Comparison of ENCODE assay signal across 33 cellular contexts in genomic region chr22:39680486-39680885, GRCh38.
DNase-seq lines count a peak whose midpoint lies in the region; ATAC-seq, FAIRE-seq and TF ChIP-seq lines count a peak whose summit lies in the region.
"Had no signal": no experiment of that assay in that cellular context is flagged by ENCODE, and none has a peak within 500 bp of the region (broad histone marks: within the 10 kb centered on the region; RNA-seq: fewer than 3 reads in every experiment).

No MANE protein-coding gene starts in this region.

- no peak overlapping the region for H4K8ac ChIP-seq in neuronal stem cell (ENCODE audit: low read depth, low read length)

- H3K4me3 ChIP-seq in HepG2 (replicated peaks in 1 of 3; ENCODE audit: insufficient read depth in 1 of 3, low read depth in 2 of 3, low read length in 3 of 3) (no peak overlapping the region), right lobe of liver (no peak overlapping the region), neuronal stem cell (ENCODE audit: low read length in 2 of 2) (no peak overlapping the region), brain microvascular endothelial cell (ENCODE audit: low read depth, low read length) (no peak overlapping the region)
- H3K4me3 ChIP-seq: A549; BLaER1; BLaER1 treated with 17β-estradiol and CSF1 and Interleukin-3, amounts not matched to agents 10 nM and 100 nM had no signal

- intact Hi-C loops in Right ventricle myocardium inferior (cut with DNase I), result no loop called here
- intact Hi-C loops in left ventricle myocardium superior (cut with micrococcal nuclease), result no loop called here
- intact Hi-C loops in HepG2 (cut with micrococcal nuclease; ENCODE audit: unreplicated experiment), result no loop called here
- intact Hi-C loops in right lobe of liver (cut with DNase I), result no loop called here

- no peak for TF ChIP-seq EP300 in HepG2 (IDR thresholded peaks at IDR 0.05; ENCODE audit: low read depth in 2 of 2, low read length in 2 of 2)
- TF ChIP-seq EP300 in HepG2 (CRISPR knock-in tag; IDR thresholded peaks at IDR 0.05; ENCODE audit: borderline replicate concordance), result no peak

- H4K91ac ChIP-seq in neuronal stem cell (ENCODE audit: low read depth, low read length, poor library complexity), result no peak overlapping the region

- ATAC-seq in Right ventricle myocardium inferior (no peak), left ventricle myocardium superior (no peak), HepG2 (peak; percentile 11; the same call in 2 of the 3 replicates), right lobe of liver (no peak)
- ATAC-seq: A549; CD8-positive, alpha-beta T cell had no signal

- POLR2A ChIA-PET in HepG2 (lab: Yijun Ruan, JAX), result no interaction called here

- TF ChIP-seq POLR2A in HepG2 (IDR thresholded peaks at IDR 0.05; ENCODE audit: insufficient read depth in 1 of 2, low read depth in 2 of 2, low read length in 2 of 2) (no peak), right lobe of liver (IDR thresholded peaks at IDR 0.05) (no peak)

- no peak overlapping the region for H2BK5ac ChIP-seq in neuronal stem cell (ENCODE audit: low read length)

- H3K9ac ChIP-seq in HepG2 (ENCODE audit: insufficient read depth, low read depth, low read length), result no peak overlapping the region
- H3K9ac ChIP-seq in neuronal stem cell (ENCODE audit: low read depth, low read length, poor library complexity), result peak overlapping the region; percentile 44
- H3K9ac ChIP-seq: BLaER1; BLaER1 treated with 17β-estradiol and CSF1 and Interleukin-3, amounts not matched to agents 10 nM and 100 nM had no signal

- H3K4ac ChIP-seq in neuronal stem cell (ENCODE audit: low read length), result no peak overlapping the region

- FAIRE-seq in HepG2 (lab: Jason Lieb, UNC), result no peak
- FAIRE-seq: A204.1, A549, D721Med had no signal

- H3K27me3 ChIP-seq in HepG2 (ENCODE audit: control insufficient read depth in 1 of 2, insufficient read depth in 2 of 2, low read length in 2 of 2) (peaks cover 18 to 67% of the 10 kb centered on the region in 2 experiments; a peak in 4 of 5 replicates), right lobe of liver (no peaks in the 10 kb centered on the region), neuronal stem cell (ENCODE audit: control insufficient read depth in 3 of 3, insufficient read depth in 3 of 3, low read depth in 1 of 3, low read length in 3 of 3) (peaks cover 0 to 13% (median 0%) of the 10 kb centered on the region in 3 experiments), brain microvascular endothelial cell (replicated peaks) (peaks cover 11% of the 10 kb centered on the region)
- H3K27me3 ChIP-seq: BE2C had no signal

- BruUV-seq in HepG2 (replicated peaks; lab: Mats Ljungman, UMichigan), result no TSS peak

- H2BK12ac ChIP-seq in neuronal stem cell (ENCODE audit: low read length), result peak overlapping the region; percentile 63

- H3K4me1 ChIP-seq in HepG2 (ENCODE audit: insufficient read depth, low read length) (no peaks in the 10 kb centered on the region), right lobe of liver (no peaks in the 10 kb centered on the region), neuronal stem cell (ENCODE audit: control insufficient read depth in 2 of 2, insufficient read depth in 1 of 2, low read depth in 1 of 2, low read length in 2 of 2) (peaks cover 0 to 1% of the 10 kb centered on the region in 2 donors)
- H3K4me1 ChIP-seq: A549, BE2C, Caco-2 had no signal

- H3K27ac ChIP-seq in HepG2 (ENCODE audit: extremely low read length, insufficient read depth, low read length) (no peak overlapping the region), right lobe of liver (no peak overlapping the region), neuronal stem cell (replicated peaks; ENCODE audit: low read length) (no peak overlapping the region), brain microvascular endothelial cell (no peak overlapping the region)
- H3K27ac ChIP-seq: 22Rv1; A549; BLaER1; BLaER1 treated with 17β-estradiol and CSF1 and Interleukin-3, amounts not matched to agents 10 nM and 100 nM; C4-2B had no signal

- peak overlapping the region; percentile 83 for H2BK15ac ChIP-seq in neuronal stem cell (ENCODE audit: low read length)

- H4K20me1 ChIP-seq in HepG2 (ENCODE audit: insufficient read depth, low read length), result 0 out of 2 replicates have a peak, but pooled peaks cover 2% of the 10 kb centered on the region
- H4K20me1 ChIP-seq: BLaER1 had no signal

- no peak overlapping the region for H3K14ac ChIP-seq in neuronal stem cell (ENCODE audit: low read length)

- TF ChIP-seq RAD21 in HepG2 (CRISPR knock-in tag; IDR thresholded peaks at IDR 0.05), result no peak

- peak overlapping the region; percentile 94 for H2AK5ac ChIP-seq in neuronal stem cell (ENCODE audit: low read depth, low read length)

- 0% methylated on average over 1 of the region's 9 CpGs for WGBS in HepG2 (ENCODE audit: low lambda C conversion rate)
- no CpG with 5 or more reads among the region's 9 CpGs for WGBS in right lobe of liver (ENCODE audit: insufficient coverage, low coverage, low lambda C conversion rate, missing lambda C conversion rate)
- WGBS in neuronal stem cell (ENCODE audit: extremely low coverage in 2 of 2, insufficient read length in 2 of 2, insufficient replicate concordance in 1 of 2), 2 donors, result no CpG with 5 or more reads among the region's 9 CpGs

- H2AFZ ChIP-seq in HepG2 (ENCODE audit: low read length), result no peak overlapping the region
- H2AFZ ChIP-seq in neuronal stem cell (ENCODE audit: low read length), result no peak overlapping the region

- H2BK120ac ChIP-seq in neuronal stem cell (ENCODE audit: low read depth, low read length), result no peak overlapping the region

- TF ChIP-seq CTCF in HepG2 (CRISPR knock-in tag; IDR thresholded peaks at IDR 0.05) (no peak), right lobe of liver (IDR thresholded peaks at IDR 0.05) (no peak), brain microvascular endothelial cell (IDR thresholded peaks at IDR 0.05; ENCODE audit: low read depth, low read length, missing control alignments) (no peak)

- CTCF ChIA-PET in HepG2 (lab: Yijun Ruan, JAX; ENCODE audit: low intra/inter-chr PET ratio, low total read pairs), result no interaction called here

- no peaks in the 10 kb centered on the region for H3K79me2 ChIP-seq in HepG2 (ENCODE audit: insufficient read depth, low read length)

- in situ Hi-C loops in HepG2 (cut with HindIII; ENCODE audit: extremely low pct_ligation_motif_present, low pct_unique_long_range_greater_than_20kb), result no loop called here
- in situ Hi-C loops in brain microvascular endothelial cell (cut with HindIII; ENCODE audit: low pct_ligation_motif_present, low sequenced_read_pairs), result no loop called here

- peak overlapping the region; percentile 73 for H3K18ac ChIP-seq in neuronal stem cell (ENCODE audit: low read length)

- no peak overlapping the region for H3K4me2 ChIP-seq in HepG2 (ENCODE audit: low read depth, low read length)
- no peak overlapping the region for H3K4me2 ChIP-seq in neuronal stem cell (ENCODE audit: insufficient read depth, low read length, poor library complexity, severe bottlenecking)
- H3K4me2 ChIP-seq: A549; BLaER1; BLaER1 treated with 17β-estradiol and CSF1 and Interleukin-3, amounts not matched to agents 10 nM and 100 nM had no signal

- no peaks in the 10 kb centered on the region for H3K79me1 ChIP-seq in neuronal stem cell (ENCODE audit: low read depth, low read length)

- peak overlapping the region; percentile 70 for H3K23ac ChIP-seq in neuronal stem cell (ENCODE audit: low read depth, low read length, poor library complexity)

- H3K36me3 ChIP-seq in HepG2 (replicated peaks in 1 of 2; ENCODE audit: control insufficient read depth in 1 of 2, insufficient read depth in 2 of 2, low read length in 2 of 2) (no peaks in the 10 kb centered on the region), right lobe of liver (no peaks in the 10 kb centered on the region), neuronal stem cell (replicated peaks in 1 of 2; ENCODE audit: control insufficient read depth in 2 of 2, insufficient read depth in 2 of 2, low read length in 2 of 2) (no peaks in the 10 kb centered on the region), brain microvascular endothelial cell (replicated peaks) (no peaks in the 10 kb centered on the region)
- H3K36me3 ChIP-seq: BE2C; BLaER1; BLaER1 treated with 17β-estradiol and CSF1 and Interleukin-3, amounts not matched to agents 10 nM and 100 nM had no signal

- DNase-seq in Right ventricle myocardium inferior (ENCODE audit: missing footprints) (peak; percentile 64), left ventricle myocardium superior (no peak), HepG2 (ENCODE audit: low spot score) (no peak), right lobe of liver (no peak), neuronal stem cell (ENCODE audit: low spot score) (no peak), brain microvascular endothelial cell (no peak)
- DNase-seq: 8988T; ACHN; AML-193; BE2C; C1 segment of cervical spinal cord; Caco-2; Calu3; CD4-positive, alpha-beta memory T cell; CD4-positive, alpha-beta T cell; CD4-positive, CD25-positive, alpha-beta regulatory T cell; CD8-positive, alpha-beta memory T cell; CD8-positive, alpha-beta T cell; COR-L47; DMS 273 treated with DMSO at 0.1 percent for 48 hours; DMS153; DMS53; DMS79; DMS79 treated with DMSO at 0.1 percent for 48 hours; DND-41; EL had no signal

- H3K9me3 ChIP-seq in HepG2 (ENCODE audit: low read length), result no peaks in the 10 kb centered on the region
- no peaks in the 10 kb centered on the region for H3K9me3 ChIP-seq in right lobe of liver
- H3K9me3 ChIP-seq in neuronal stem cell (replicated peaks in 1 of 2; ENCODE audit: control insufficient read depth in 2 of 2, insufficient read depth in 1 of 2, low read depth in 1 of 2, low read length in 2 of 2), result no peaks in the 10 kb centered on the region
- H3K9me3 ChIP-seq: A549; BE2C; BLaER1; BLaER1 treated with 17β-estradiol and CSF1 and Interleukin-3, amounts not matched to agents 10 nM and 100 nM; Caco-2 had no signal

TF ChIP-seq in HepG2, 621 proteins besides CTCF, POLR2A, EP300 and RAD21:
- TF ChIP-seq NAIF1 (CRISPR knock-in tag; IDR thresholded peaks at IDR 0.05; ENCODE audit: borderline replicate concordance) (no peak), FOXK1 (CRISPR knock-in tag; IDR thresholded peaks at IDR 0.05; ENCODE audit: borderline replicate concordance, low read depth) (no peak), NCOA2 (CRISPR knock-in tag; IDR thresholded peaks at IDR 0.05) (no peak), ZNF704 (CRISPR knock-in tag; IDR thresholded peaks at IDR 0.05; ENCODE audit: borderline replicate concordance) (no peak)
